Comparison of ENCODE assay signal across 8 cellular contexts in genomic region chr2:218396688-218397501, GRCh38. TPM values are rescaled to one million over a fixed set of nuclear protein-coding genes. Genes with fewer than 3 reads are reported as not detected.
DNase-seq lines count a peak whose midpoint lies in the region; FAIRE-seq and TF ChIP-seq lines count a peak whose summit lies in the region.

No MANE protein-coding gene starts in this region.

- H3K27ac ChIP-seq in ACC112 (ENCODE audit: low read depth, low read length), result peak overlapping the region; percentile 82
- peak overlapping the region; percentile 93 for H3K27ac ChIP-seq in muscle layer of duodenum (ENCODE audit: low read length)
- H3K27ac ChIP-seq in suprapubic skin, result peak overlapping the region; percentile 100

- WGBS in suprapubic skin, result 2% methylated on average over 22 of the region's 28 CpGs

- peaks cover 16% of the 10 kb centered on the region for H3K4me1 ChIP-seq in ACC112 (ENCODE audit: control insufficient read depth, insufficient read depth, low read length, unreplicated experiment)
- peaks cover 6 to 22% of the 10 kb centered on the region in 2 donors for H3K4me1 ChIP-seq in muscle layer of duodenum (ENCODE audit: control insufficient read depth in 1 of 2, insufficient read depth in 2 of 2, low read length in 2 of 2)
- H3K4me1 ChIP-seq in suprapubic skin, result peaks cover 52% of the 10 kb centered on the region

- FAIRE-seq in frontal cortex (lab: Jason Lieb, UNC), result no peak

- no peak for TF ChIP-seq EP300 in suprapubic skin (IDR thresholded peaks at IDR 0.05)

- H3K27me3 ChIP-seq in ACC112 (ENCODE audit: insufficient read depth, low read length), result no peaks in the 10 kb centered on the region
- no peaks in the 10 kb centered on the region for H3K27me3 ChIP-seq in muscle layer of duodenum (ENCODE audit: low read depth, low read length)
- H3K27me3 ChIP-seq in suprapubic skin, result no peaks in the 10 kb centered on the region

- H2AFZ ChIP-seq in ACC112 (ENCODE audit: low read length, unreplicated experiment), result peak overlapping the region; percentile 34

- TF ChIP-seq POLR2A in erythroblast (IDR thresholded peaks at IDR 0.05; ENCODE audit: low read length) (no peak), suprapubic skin (IDR thresholded peaks at IDR 0.05) (no peak)

- peaks cover 24% of the 10 kb centered on the region for H3K79me2 ChIP-seq in ACC112 (ENCODE audit: control insufficient read depth, insufficient read depth, low read length, unreplicated experiment)

- TF ChIP-seq CTCF in HFF-Myc (IDR thresholded peaks at IDR 0.05; ENCODE audit: low read depth, low read length, missing control alignments) (no peak), suprapubic skin (IDR thresholded peaks at IDR 0.05) (no peak)

- DNase-seq in HFF-Myc (ENCODE audit: extremely low read depth, low read depth) (no peak), NOMO-1 (lab: John Stamatoyannopoulos, UW; ENCODE audit: unreplicated experiment in 2 of 2) (peak; percentile 48 to 50), erythroblast (lab: John Stamatoyannopoulos, UW) (peak; percentile 78 to 82), suprapubic skin (ENCODE audit: low spot score in 2 of 2) (peak; percentile 90 to 93), frontal cortex (ENCODE audit: low spot score in 2 of 2) (no peak)
- peak; percentile 76 for DNase-seq in activated T-cell treated with anti-CD3 and anti-CD28 coated beads, Interleukin-2, amount 50 U/mL, for 1 hour

- H3K4me3 ChIP-seq in ACC112 (ENCODE audit: low read depth, low read length) (peak overlapping the region; percentile 83), HFF-Myc (replicated peaks; ENCODE audit: low read depth, low read length) (peak overlapping the region; percentile 62), muscle layer of duodenum (ENCODE audit: low read depth in 1 of 2, low read length in 2 of 2) (peak overlapping the region; percentile 82 to 88), suprapubic skin (peak overlapping the region; percentile 96)

- H3K9me3 ChIP-seq in muscle layer of duodenum (ENCODE audit: control insufficient read depth in 1 of 2, low read length in 2 of 2), result no peaks in the 10 kb centered on the region
- no peaks in the 10 kb centered on the region for H3K9me3 ChIP-seq in suprapubic skin

- H3K36me3 ChIP-seq in ACC112 (ENCODE audit: insufficient read depth, low read length) (no peaks in the 10 kb centered on the region), muscle layer of duodenum (ENCODE audit: control insufficient read depth in 1 of 2, insufficient read depth in 2 of 2, low read length in 2 of 2) (peaks cover 0 to 5% of the 10 kb centered on the region in 2 donors), suprapubic skin (peaks cover under 1% of the 10 kb centered on the region)

RNA-seq across cellular contexts. Expression of gene CTDSP1, which starts 2.8 kb away (rescaled TPM):
- 100 to 1,000 TPM in 2 of 4 donors, 10 to 100 TPM in 2; 70.3 to 140 (median 99.5) TPM for total RNA-seq in suprapubic skin
- total RNA-seq in frontal cortex, result 7.7 TPM

RNA-seq across cellular contexts. Expression of gene SLC11A1, which starts 14.8 kb away (rescaled TPM):
- total RNA-seq in suprapubic skin (10 to 100 TPM in 2 of 4 donors, 1 to 10 TPM in 1, under 1 TPM in 1; 0.78 to 16.1 (median 7.6) TPM), frontal cortex (0.82 TPM)

RNA-seq across cellular contexts. Expression of gene VIL1, which starts 22.0 kb away (rescaled TPM):
- total RNA-seq in suprapubic skin, result 1 to 10 TPM in 2 of 4 donors, under 1 TPM in 2; 0.21 to 3.3 (median 1.1) TPM
- not detected for total RNA-seq in frontal cortex

RNA-seq across cellular contexts. Expression of gene CATIP, which starts 40.2 kb away (rescaled TPM):
- total RNA-seq in suprapubic skin (not detected), frontal cortex (not detected)

Comparison
In these comparisons a context has a peak if more than half of its experiments do, and no peak if none do; other contexts are left out.
1. DNase-seq: peak in NOMO-1 (2 of 2), activated T-cell treated with anti-CD3 and anti-CD28 coated beads, Interleukin-2, amount 50 U/mL, for 1 hour (single experiment), erythroblast (2 of 2) and suprapubic skin (2 of 2); none in HFF-Myc (single experiment) and frontal cortex (0 of 2).
2. Peak in every context shown above with its lines, with median percentiles within 50 percentile points of each other: H3K27ac ChIP-seq and H3K4me3 ChIP-seq.